ENCODE assay signal across 15 cellular contexts in the genomic region with DNA sequence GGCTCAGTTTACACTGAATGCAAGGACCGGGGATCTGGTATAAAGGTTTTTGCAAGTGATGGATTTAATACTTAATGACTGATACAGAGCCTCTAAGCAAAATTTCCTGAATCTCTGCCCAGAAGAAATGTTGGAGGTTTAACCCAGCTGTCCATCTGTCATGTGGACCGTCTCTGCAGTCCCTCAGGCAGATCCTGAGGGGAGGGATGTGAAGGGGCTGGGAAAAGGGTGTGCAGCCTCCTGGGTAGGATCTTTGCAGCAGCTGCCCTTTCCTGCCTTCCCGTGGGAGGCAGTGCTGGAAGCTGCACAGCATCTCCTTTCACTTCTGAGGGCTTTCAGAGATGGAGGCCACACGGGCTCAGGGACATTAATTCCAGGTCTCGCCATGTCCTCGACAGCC.
DNase-seq lines count a peak whose midpoint lies in the region; ATAC-seq and TF ChIP-seq lines count a peak whose summit lies in the region.
"Had no signal": no experiment of that assay in that cellular context is flagged by ENCODE, and none has a peak within 500 bp of the region (broad histone marks: within the 10 kb centered on the region; RNA-seq: fewer than 3 reads in every experiment).

No MANE protein-coding gene starts in this region.

- H3K36me3 Mint-ChIP-seq in nephron (ENCODE audit: low read depth) = peaks cover 6% of the 10 kb centered on the region
- H3K36me3 Mint-ChIP-seq: CD8-positive, alpha-beta memory T cell had no signal

- H3K4me3 Mint-ChIP-seq in nephron = no peak overlapping the region
- H3K4me3 Mint-ChIP-seq: CD8-positive, alpha-beta memory T cell; GM23338 had no signal

- no peak for TF ChIP-seq CTCF in nephron (IDR thresholded peaks at IDR 0.05; ENCODE audit: unreplicated experiment in 3 of 3)

- peak overlapping the region; percentile 20 to 83 (median 68) for H3K27ac Mint-ChIP-seq in nephron
- H3K27ac Mint-ChIP-seq: CD8-positive, alpha-beta memory T cell; GM23338 had no signal

- peaks cover 6% of the 10 kb centered on the region for H3K27me3 Mint-ChIP-seq in nephron (ENCODE audit: low read depth)
- H3K27me3 Mint-ChIP-seq: CD8-positive, alpha-beta memory T cell had no signal

- no peak for ATAC-seq in HG03175 (IDR thresholded peaks at IDR 0.05; ENCODE audit: unreplicated experiment)
- no peak for ATAC-seq in left lobe of liver
- ATAC-seq: GM23338 had no signal

- H3K9me3 Mint-ChIP-seq in nephron = peaks cover 3% of the 10 kb centered on the region

- peaks cover 50% of the 10 kb centered on the region for H3K4me1 Mint-ChIP-seq in nephron
- H3K4me1 Mint-ChIP-seq: CD8-positive, alpha-beta memory T cell had no signal

- DNase-seq in DMS 273 (lab: John Stamatoyannopoulos, UW; ENCODE audit: unreplicated experiment) (peak; percentile 64), DMS 273 treated with DMSO at 0.1 percent for 48 hours (lab: John Stamatoyannopoulos, UW) (no peak), NCI-H1694 treated with DMSO at 0.1 percent for 48 hours (lab: John Stamatoyannopoulos, UW) (peak; percentile 29), RPMI7951 (ENCODE audit: low read depth) (peak; percentile 83), OCI-M1 (lab: John Stamatoyannopoulos, UW) (no peak), left lobe of liver (ENCODE audit: low spot score) (no peak)
- DNase-seq: Caco-2; CD8-positive, alpha-beta memory T cell; DMS153; DND-41; GDM1; H7 had no signal

Comparison
In these comparisons a context has a peak if more than half of its experiments do, and no peak if none do; other contexts are left out.
1. DNase-seq: peak in DMS 273 (single experiment), NCI-H1694 treated with DMSO at 0.1 percent for 48 hours (single experiment) and RPMI7951 (single experiment); none in DMS 273 treated with DMSO at 0.1 percent for 48 hours (single experiment), OCI-M1 (single experiment) and left lobe of liver (single experiment).